10 cellular contexts compared by ENCODE assay signal in genomic region chr21:31038376-31038775, GRCh38. TPM values are rescaled to one million over a fixed set of nuclear protein-coding genes. Genes with fewer than 3 reads are reported as not detected.
"Had no signal": no experiment of that assay in that cellular context is flagged by ENCODE, and none has a peak within 500 bp of the region (broad histone marks: within the 10 kb centered on the region; RNA-seq: fewer than 3 reads in every experiment).

TSS of gene KRTAP19-8 (minus strand) at chr21:31038476. CDS start at chr21:31038443, 33 bp downstream.

- H3K36me3 Mint-ChIP-seq: IgD-negative memory B cell had no signal

- H3K4me2 ChIP-seq: KMS-11 had no signal

- H3K9ac ChIP-seq: KMS-11 had no signal

- H3K27ac ChIP-seq: HL-60, KMS-11 had no signal

- H3K4me3 Mint-ChIP-seq: IgD-negative memory B cell had no signal

- H3K4me3 ChIP-seq: K562 had no signal

- ATAC-seq: HepG2, K562 had no signal

- H3K27me3 Mint-ChIP-seq: IgD-negative memory B cell had no signal

- DNase-seq: IMR-90, KBM-7, KG1 had no signal

- H3K27ac Mint-ChIP-seq: IgD-negative memory B cell had no signal

- H3K4me1 Mint-ChIP-seq: IgD-negative memory B cell had no signal

RNA-seq across cellular contexts. Expression of gene KRTAP19-8, which starts in this region (rescaled TPM):
- total RNA-seq: HepG2, HT-29, HT1080, IMR-90, K562 had no signal
- polyA plus RNA-seq: HepG2, IgD-negative memory B cell, IMR-90, K562 had no signal
